ENCODE assay signal across 1 cellular context in the genomic region with DNA sequence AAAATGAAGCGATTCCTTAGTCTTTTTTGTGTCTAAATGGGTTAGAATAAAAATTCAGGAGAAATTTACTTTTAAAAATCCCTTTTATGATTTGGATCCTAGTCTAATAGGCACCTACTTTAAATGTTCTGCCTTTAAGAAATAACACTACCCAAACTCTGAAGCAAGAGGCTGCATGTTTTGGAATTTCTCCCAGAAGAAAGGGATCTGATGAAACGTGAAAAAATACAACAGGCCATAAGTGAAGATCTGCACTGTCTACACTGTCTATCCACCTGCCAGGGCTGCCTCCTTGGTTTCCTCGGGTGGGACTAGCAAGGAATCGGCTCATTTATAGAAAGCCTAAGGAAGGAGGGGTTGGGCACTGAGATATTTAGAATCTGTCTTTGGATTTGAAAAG.
TF ChIP-seq lines count a peak whose summit lies in the region.

No MANE protein-coding gene starts in this region.

TF ChIP-seq in A549, 52 proteins besides CTCF, POLR2A, EP300 and RAD21 (continued from another document):
- TF ChIP-seq, protein P1, sequence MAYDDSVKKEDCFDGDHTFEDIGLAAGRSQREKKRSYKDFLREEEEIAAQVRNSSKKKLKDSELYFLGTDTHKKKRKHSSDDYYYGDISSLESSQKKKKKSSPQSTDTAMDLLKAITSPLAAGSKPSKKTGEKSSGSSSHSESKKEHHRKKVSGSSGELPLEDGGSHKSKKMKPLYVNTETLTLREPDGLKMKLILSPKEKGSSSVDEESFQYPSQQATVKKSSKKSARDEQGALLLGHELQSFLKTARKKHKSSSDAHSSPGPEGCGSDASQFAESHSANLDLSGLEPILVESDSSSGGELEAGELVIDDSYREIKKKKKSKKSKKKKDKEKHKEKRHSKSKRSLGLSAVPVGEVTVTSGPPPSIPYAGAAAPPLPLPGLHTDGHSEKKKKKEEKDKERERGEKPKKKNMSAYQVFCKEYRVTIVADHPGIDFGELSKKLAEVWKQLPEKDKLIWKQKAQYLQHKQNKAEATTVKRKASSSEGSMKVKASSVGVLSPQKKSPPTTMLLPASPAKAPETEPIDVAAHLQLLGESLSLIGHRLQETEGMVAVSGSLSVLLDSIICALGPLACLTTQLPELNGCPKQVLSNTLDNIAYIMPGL (CRISPR knock-in tag; IDR thresholded peaks at IDR 0.05; ENCODE audit: borderline replicate concordance): no peak
- TF ChIP-seq MAZ (IDR thresholded peaks at IDR 0.05; ENCODE audit: borderline replicate concordance, low read depth, low read length): no peak
- TF ChIP-seq, protein P2, sequence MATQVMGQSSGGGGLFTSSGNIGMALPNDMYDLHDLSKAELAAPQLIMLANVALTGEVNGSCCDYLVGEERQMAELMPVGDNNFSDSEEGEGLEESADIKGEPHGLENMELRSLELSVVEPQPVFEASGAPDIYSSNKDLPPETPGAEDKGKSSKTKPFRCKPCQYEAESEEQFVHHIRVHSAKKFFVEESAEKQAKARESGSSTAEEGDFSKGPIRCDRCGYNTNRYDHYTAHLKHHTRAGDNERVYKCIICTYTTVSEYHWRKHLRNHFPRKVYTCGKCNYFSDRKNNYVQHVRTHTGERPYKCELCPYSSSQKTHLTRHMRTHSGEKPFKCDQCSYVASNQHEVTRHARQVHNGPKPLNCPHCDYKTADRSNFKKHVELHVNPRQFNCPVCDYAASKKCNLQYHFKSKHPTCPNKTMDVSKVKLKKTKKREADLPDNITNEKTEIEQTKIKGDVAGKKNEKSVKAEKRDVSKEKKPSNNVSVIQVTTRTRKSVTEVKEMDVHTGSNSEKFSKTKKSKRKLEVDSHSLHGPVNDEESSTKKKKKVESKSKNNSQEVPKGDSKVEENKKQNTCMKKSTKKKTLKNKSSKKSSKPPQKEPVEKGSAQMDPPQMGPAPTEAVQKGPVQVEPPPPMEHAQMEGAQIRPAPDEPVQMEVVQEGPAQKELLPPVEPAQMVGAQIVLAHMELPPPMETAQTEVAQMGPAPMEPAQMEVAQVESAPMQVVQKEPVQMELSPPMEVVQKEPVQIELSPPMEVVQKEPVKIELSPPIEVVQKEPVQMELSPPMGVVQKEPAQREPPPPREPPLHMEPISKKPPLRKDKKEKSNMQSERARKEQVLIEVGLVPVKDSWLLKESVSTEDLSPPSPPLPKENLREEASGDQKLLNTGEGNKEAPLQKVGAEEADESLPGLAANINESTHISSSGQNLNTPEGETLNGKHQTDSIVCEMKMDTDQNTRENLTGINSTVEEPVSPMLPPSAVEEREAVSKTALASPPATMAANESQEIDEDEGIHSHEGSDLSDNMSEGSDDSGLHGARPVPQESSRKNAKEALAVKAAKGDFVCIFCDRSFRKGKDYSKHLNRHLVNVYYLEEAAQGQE (IDR thresholded peaks at IDR 0.05): no peak
